ENCODE assay signal across 8 cellular contexts in genomic region chr7:100799037-100799896, GRCh38. TPM values are rescaled to one million over a fixed set of nuclear protein-coding genes. Genes with fewer than 3 reads are reported as not detected.
A peak's percentile ranks its signal among the peaks of the same experiment; 100 is the strongest.
DNase-seq lines count a peak whose midpoint lies in the region; ATAC-seq and TF ChIP-seq lines count a peak whose summit lies in the region.

No MANE protein-coding gene starts in this region.

- no peak overlapping the region for H3K27ac Mint-ChIP-seq in brain

- ATAC-seq in HG02588 (IDR thresholded peaks at IDR 0.05; ENCODE audit: unreplicated experiment), result no peak
- ATAC-seq in HG03571 (IDR thresholded peaks at IDR 0.05; ENCODE audit: unreplicated experiment), result no peak

- no peak overlapping the region for H3K4me3 Mint-ChIP-seq in brain

- no peak overlapping the region for H3K4me3 ChIP-seq in LNCaP clone FGC (ENCODE audit: low read depth, low read length)

- H3K9me3 Mint-ChIP-seq in brain, result peaks cover 0 to 3% (median 0%) of the 10 kb centered on the region in 5 experiments

- peak; percentile 70 for DNase-seq in EL
- no peak for DNase-seq in LNCaP clone FGC (ENCODE audit: low read depth)
- DNase-seq in T-helper 2 cell, result peak in 4 of 5 experiments; percentile 13 to 62 (median 32)
- peak; percentile 64 for DNase-seq in kidney tubule cell (ENCODE audit: low spot score)
- DNase-seq in stimulated activated CD4-positive, alpha-beta T cell treated with anti-CD3 and anti-CD28 coated beads, Interleukin-4, amount 100 ng/mL, for 48 hours (ENCODE audit: low read depth in 2 of 2), result peak; percentile 34 to 47

- H3K36me3 Mint-ChIP-seq in brain, result peaks cover 9% of the 10 kb centered on the region

- peaks cover 20% of the 10 kb centered on the region for H3K27me3 Mint-ChIP-seq in brain

- TF ChIP-seq CTCF in LNCaP clone FGC (IDR thresholded peaks at IDR 0.05; ENCODE audit: control insufficient read depth, extremely low read depth, insufficient read depth) (peak; percentile 45), brain (conservative IDR thresholded peaks at IDR 0.05) (peak; percentile 52 to 63)

- H3K4me1 Mint-ChIP-seq in brain, result peaks cover 39% of the 10 kb centered on the region

RNA-seq across cellular contexts. Expression of gene EPHB4, which starts 28.1 kb away (rescaled TPM):
- polyA plus RNA-seq in brain (ENCODE audit: insufficient read depth, low read depth, low replicate concordance), result 3.0 TPM

RNA-seq across cellular contexts. Expression of gene SLC12A9, which starts 53.2 kb away (rescaled TPM):
- polyA plus RNA-seq in brain (ENCODE audit: insufficient read depth, low read depth, low replicate concordance), result 15.7 TPM
